ENCODE assay signal across 11 cellular contexts in genomic region chr2:73370348-73370747, GRCh38.
"Had no signal": no experiment of that assay in that cellular context is flagged by ENCODE, and none has a peak within 500 bp of the region (broad histone marks: within the 10 kb centered on the region; RNA-seq: fewer than 3 reads in every experiment).

No MANE protein-coding gene starts in this region.

- H2AFZ ChIP-seq: GM23248, GM23338 had no signal

- H3K4me2 ChIP-seq: GM23338 had no signal

- H3K4me3 Mint-ChIP-seq: GM23338, H9, HFFc6 had no signal

- H3K9me3 ChIP-seq: HAP-1 had no signal

- H3K4me1 ChIP-seq: HAP-1 had no signal

- DNase-seq: GM23248, GOT3, H7, H9, HCEC 1CT, HFFc6 had no signal

- ATAC-seq: GM23338, HCT116 had no signal

- H3K9ac ChIP-seq: GM23248 had no signal

- H3K27ac Mint-ChIP-seq: GM23338, H9, HFFc6 had no signal

- FAIRE-seq: H1, H54 had no signal

- H3K4me3 ChIP-seq: GM23248, GM23338, HAP-1 had no signal

- H3K27ac ChIP-seq: GM23248 had no signal

- H3K36me3 ChIP-seq: HAP-1 had no signal

- H3K9me3 Mint-ChIP-seq: GM23338, H9, HFFc6 had no signal
